ENCODE assay signal across 1 cellular context in the genomic region with DNA sequence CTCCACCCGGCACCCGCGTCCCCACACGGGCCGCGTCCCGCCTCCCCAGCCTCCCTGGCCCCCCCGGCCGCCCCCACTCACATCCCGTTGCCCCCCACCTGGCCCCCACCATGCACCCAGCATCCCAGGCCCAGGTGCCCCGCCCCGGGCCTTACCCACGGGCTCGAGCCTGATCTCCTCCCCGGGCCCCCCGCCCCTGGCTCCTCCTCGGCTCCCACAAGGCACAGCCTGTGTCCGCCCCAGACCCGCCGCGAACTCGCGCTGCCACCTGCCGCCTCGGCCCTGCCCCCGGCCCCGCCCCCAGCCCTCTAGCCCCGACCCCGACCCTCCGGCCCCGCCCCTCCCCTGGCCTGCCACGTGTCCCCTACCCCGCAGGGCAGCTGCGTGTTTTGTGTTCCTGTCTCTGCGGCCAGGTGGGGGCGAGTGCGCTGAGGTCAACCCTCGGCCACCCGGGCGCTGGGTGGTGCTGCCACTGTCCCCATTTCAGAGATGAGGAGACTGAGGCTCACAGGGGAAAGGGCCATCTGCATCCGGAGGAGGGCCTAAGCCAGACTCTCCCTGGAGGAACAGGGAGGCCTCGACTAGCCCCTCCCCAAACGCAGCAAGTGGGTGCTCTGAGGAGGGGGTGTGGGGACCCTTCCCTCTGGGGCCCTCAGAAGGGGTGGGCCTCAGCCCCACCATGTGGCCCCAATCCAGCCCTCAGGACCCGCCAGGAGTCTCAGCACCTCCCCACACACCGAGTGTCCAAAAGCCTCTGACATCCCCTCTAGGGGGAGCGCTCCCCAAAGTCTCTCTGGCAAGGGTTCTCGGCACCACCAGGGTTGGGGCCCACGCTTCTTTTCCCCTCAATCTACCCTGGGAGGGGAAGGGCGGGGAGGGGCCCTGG.
TF ChIP-seq lines count a peak whose summit lies in the region.

No MANE protein-coding gene starts in this region.

TF ChIP-seq in HepG2, 621 proteins besides CTCF, POLR2A, EP300 and RAD21 (continued from another document and continues in another):
- TF ChIP-seq FOXK1 (CRISPR knock-in tag; IDR thresholded peaks at IDR 0.05; ENCODE audit: borderline replicate concordance, low read depth) (no peak), SOX6 (IDR thresholded peaks at IDR 0.05) (no peak), SOX6 (CRISPR knock-in tag; IDR thresholded peaks at IDR 0.05) (no peak), RFXAP (CRISPR knock-in tag; IDR thresholded peaks at IDR 0.05; ENCODE audit: borderline replicate concordance) (no peak), ZNF451 (CRISPR knock-in tag; IDR thresholded peaks at IDR 0.05) (no peak), ZBTB21 (CRISPR knock-in tag; IDR thresholded peaks at IDR 0.05) (no peak), KDM5A (IDR thresholded peaks at IDR 0.05; ENCODE audit: borderline replicate concordance, low read length) (no peak), MTA3 (CRISPR knock-in tag; IDR thresholded peaks at IDR 0.05) (no peak), PHF20 (CRISPR knock-in tag; IDR thresholded peaks at IDR 0.05) (no peak), ZNF549 (CRISPR knock-in tag; IDR thresholded peaks at IDR 0.05) (no peak), ZNF331 (CRISPR knock-in tag; IDR thresholded peaks at IDR 0.05) (0 out of 2 replicates have a peak, but pooled peaks have one; percentile 26), ZNF781 (CRISPR knock-in tag; IDR thresholded peaks at IDR 0.05; ENCODE audit: borderline replicate concordance, not compliant biosample characterization) (no peak), EHMT2 (IDR thresholded peaks at IDR 0.05; ENCODE audit: borderline replicate concordance, low read depth, low read length) (no peak), CREB1 (IDR thresholded peaks at IDR 0.05) (no peak), CREB1 (CRISPR knock-in tag; IDR thresholded peaks at IDR 0.05) (no peak), ZNF329 (CRISPR knock-in tag; IDR thresholded peaks at IDR 0.05; ENCODE audit: low read depth) (no peak), ZNF557 (CRISPR knock-in tag; IDR thresholded peaks at IDR 0.05) (no peak), ISX (CRISPR knock-in tag; conservative IDR thresholded peaks at IDR 0.05) (no peak), ZFYVE20 (CRISPR knock-in tag; IDR thresholded peaks at IDR 0.05; ENCODE audit: borderline replicate concordance, low read depth) (no peak), ZNF577 (CRISPR knock-in tag; IDR thresholded peaks at IDR 0.05; ENCODE audit: borderline replicate concordance, low read depth) (no peak), ZNF160 (CRISPR knock-in tag; IDR thresholded peaks at IDR 0.05) (no peak), XBP1 (CRISPR knock-in tag; IDR thresholded peaks at IDR 0.05) (no peak), ZNF496 (CRISPR knock-in tag; IDR thresholded peaks at IDR 0.05; ENCODE audit: insufficient replicate concordance) (no peak), GABPA (IDR thresholded peaks at IDR 0.05; ENCODE audit: low read depth, low read length) (no peak), GABPA (CRISPR knock-in tag; IDR thresholded peaks at IDR 0.05; ENCODE audit: low read depth) (no peak), SMARCC2 (IDR thresholded peaks at IDR 0.05) (no peak), ZFP1 (CRISPR knock-in tag; IDR thresholded peaks at IDR 0.05) (no peak), NR2F2 (IDR thresholded peaks at IDR 0.05; ENCODE audit: borderline replicate concordance, low read depth) (no peak), ZNF780A (CRISPR knock-in tag; IDR thresholded peaks at IDR 0.05) (no peak), MYNN (CRISPR knock-in tag; IDR thresholded peaks at IDR 0.05; ENCODE audit: low read depth) (no peak), IKZF4 (CRISPR knock-in tag; IDR thresholded peaks at IDR 0.05; ENCODE audit: borderline replicate concordance, low read depth, not compliant biosample characterization) (no peak), ZNF674 (CRISPR knock-in tag; IDR thresholded peaks at IDR 0.05; ENCODE audit: low read depth) (no peak), SIX4 (CRISPR knock-in tag; IDR thresholded peaks at IDR 0.05) (no peak), SNRNP70 (IDR thresholded peaks at IDR 0.05; ENCODE audit: low read depth, low read length) (no peak), ZNF709 (CRISPR knock-in tag; IDR thresholded peaks at IDR 0.05) (no peak), HDAC1 (CRISPR knock-in tag; IDR thresholded peaks at IDR 0.05) (no peak), ZNF20 (CRISPR knock-in tag; IDR thresholded peaks at IDR 0.05) (no peak), CEBPB (IDR thresholded peaks at IDR 0.05; ENCODE audit: borderline replicate concordance, low read depth, low read length) (no peak), ZNF552 (CRISPR knock-in tag; IDR thresholded peaks at IDR 0.05; ENCODE audit: borderline replicate concordance) (no peak), HNF4G (IDR thresholded peaks at IDR 0.05; ENCODE audit: borderline replicate concordance, low read depth, low read length) (no peak), HNF4G (CRISPR knock-in tag; IDR thresholded peaks at IDR 0.05; ENCODE audit: borderline replicate concordance, low read depth) (no peak), SIN3B (IDR thresholded peaks at IDR 0.05; ENCODE audit: low read length) (no peak), ZNF484 (CRISPR knock-in tag; IDR thresholded peaks at IDR 0.05; ENCODE audit: borderline replicate concordance, low read depth) (no peak), ZSCAN9 (CRISPR knock-in tag; IDR thresholded peaks at IDR 0.05; ENCODE audit: borderline replicate concordance) (no peak), SMAD1 (CRISPR knock-in tag; IDR thresholded peaks at IDR 0.05; ENCODE audit: borderline replicate concordance, low read depth) (no peak), TRIM24 (CRISPR knock-in tag; IDR thresholded peaks at IDR 0.05) (no peak), TEAD2 (CRISPR knock-in tag; IDR thresholded peaks at IDR 0.05) (no peak), STAG1 (CRISPR knock-in tag; IDR thresholded peaks at IDR 0.05) (no peak), SETDB1 (CRISPR knock-in tag; IDR thresholded peaks at IDR 0.05; ENCODE audit: borderline replicate concordance) (no peak), DR1 (CRISPR knock-in tag; IDR thresholded peaks at IDR 0.05) (no peak), MYC (CRISPR knock-in tag; IDR thresholded peaks at IDR 0.05; ENCODE audit: borderline replicate concordance) (peak; percentile 79; the same call in 1 of the 2 replicates), HNRNPK (IDR thresholded peaks at IDR 0.05; ENCODE audit: low read depth, low read length, poor library complexity, severe bottlenecking) (no peak), RXRA (CRISPR knock-in tag; IDR thresholded peaks at IDR 0.05) (peak; percentile 88), ZNF383 (CRISPR knock-in tag; IDR thresholded peaks at IDR 0.05; ENCODE audit: borderline replicate concordance) (no peak)
- TF ChIP-seq, protein P1, sequence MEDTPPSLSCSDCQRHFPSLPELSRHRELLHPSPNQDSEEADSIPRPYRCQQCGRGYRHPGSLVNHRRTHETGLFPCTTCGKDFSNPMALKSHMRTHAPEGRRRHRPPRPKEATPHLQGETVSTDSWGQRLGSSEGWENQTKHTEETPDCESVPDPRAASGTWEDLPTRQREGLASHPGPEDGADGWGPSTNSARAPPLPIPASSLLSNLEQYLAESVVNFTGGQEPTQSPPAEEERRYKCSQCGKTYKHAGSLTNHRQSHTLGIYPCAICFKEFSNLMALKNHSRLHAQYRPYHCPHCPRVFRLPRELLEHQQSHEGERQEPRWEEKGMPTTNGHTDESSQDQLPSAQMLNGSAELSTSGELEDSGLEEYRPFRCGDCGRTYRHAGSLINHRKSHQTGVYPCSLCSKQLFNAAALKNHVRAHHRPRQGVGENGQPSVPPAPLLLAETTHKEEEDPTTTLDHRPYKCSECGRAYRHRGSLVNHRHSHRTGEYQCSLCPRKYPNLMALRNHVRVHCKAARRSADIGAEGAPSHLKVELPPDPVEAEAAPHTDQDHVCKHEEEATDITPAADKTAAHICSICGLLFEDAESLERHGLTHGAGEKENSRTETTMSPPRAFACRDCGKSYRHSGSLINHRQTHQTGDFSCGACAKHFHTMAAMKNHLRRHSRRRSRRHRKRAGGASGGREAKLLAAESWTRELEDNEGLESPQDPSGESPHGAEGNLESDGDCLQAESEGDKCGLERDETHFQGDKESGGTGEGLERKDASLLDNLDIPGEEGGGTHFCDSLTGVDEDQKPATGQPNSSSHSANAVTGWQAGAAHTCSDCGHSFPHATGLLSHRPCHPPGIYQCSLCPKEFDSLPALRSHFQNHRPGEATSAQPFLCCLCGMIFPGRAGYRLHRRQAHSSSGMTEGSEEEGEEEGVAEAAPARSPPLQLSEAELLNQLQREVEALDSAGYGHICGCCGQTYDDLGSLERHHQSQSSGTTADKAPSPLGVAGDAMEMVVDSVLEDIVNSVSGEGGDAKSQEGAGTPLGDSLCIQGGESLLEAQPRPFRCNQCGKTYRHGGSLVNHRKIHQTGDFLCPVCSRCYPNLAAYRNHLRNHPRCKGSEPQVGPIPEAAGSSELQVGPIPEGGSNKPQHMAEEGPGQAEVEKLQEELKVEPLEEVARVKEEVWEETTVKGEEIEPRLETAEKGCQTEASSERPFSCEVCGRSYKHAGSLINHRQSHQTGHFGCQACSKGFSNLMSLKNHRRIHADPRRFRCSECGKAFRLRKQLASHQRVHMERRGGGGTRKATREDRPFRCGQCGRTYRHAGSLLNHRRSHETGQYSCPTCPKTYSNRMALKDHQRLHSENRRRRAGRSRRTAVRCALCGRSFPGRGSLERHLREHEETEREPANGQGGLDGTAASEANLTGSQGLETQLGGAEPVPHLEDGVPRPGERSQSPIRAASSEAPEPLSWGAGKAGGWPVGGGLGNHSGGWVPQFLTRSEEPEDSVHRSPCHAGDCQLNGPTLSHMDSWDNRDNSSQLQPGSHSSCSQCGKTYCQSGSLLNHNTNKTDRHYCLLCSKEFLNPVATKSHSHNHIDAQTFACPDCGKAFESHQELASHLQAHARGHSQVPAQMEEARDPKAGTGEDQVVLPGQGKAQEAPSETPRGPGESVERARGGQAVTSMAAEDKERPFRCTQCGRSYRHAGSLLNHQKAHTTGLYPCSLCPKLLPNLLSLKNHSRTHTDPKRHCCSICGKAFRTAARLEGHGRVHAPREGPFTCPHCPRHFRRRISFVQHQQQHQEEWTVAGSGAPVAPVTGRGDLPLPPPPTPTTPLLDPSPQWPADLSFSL (CRISPR knock-in tag; IDR thresholded peaks at IDR 0.05), result no peak
- TF ChIP-seq, protein P2, sequence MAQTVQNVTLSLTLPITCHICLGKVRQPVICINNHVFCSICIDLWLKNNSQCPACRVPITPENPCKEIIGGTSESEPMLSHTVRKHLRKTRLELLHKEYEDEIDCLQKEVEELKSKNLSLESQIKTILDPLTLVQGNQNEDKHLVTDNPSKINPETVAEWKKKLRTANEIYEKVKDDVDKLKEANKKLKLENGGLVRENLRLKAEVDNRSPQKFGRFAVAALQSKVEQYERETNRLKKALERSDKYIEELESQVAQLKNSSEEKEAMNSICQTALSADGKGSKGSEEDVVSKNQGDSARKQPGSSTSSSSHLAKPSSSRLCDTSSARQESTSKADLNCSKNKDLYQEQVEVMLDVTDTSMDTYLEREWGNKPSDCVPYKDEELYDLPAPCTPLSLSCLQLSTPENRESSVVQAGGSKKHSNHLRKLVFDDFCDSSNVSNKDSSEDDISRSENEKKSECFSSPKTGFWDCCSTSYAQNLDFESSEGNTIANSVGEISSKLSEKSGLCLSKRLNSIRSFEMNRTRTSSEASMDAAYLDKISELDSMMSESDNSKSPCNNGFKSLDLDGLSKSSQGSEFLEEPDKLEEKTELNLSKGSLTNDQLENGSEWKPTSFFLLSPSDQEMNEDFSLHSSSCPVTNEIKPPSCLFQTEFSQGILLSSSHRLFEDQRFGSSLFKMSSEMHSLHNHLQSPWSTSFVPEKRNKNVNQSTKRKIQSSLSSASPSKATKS (CRISPR knock-in tag; IDR thresholded peaks at IDR 0.05), result no peak
- TF ChIP-seq, protein P3, sequence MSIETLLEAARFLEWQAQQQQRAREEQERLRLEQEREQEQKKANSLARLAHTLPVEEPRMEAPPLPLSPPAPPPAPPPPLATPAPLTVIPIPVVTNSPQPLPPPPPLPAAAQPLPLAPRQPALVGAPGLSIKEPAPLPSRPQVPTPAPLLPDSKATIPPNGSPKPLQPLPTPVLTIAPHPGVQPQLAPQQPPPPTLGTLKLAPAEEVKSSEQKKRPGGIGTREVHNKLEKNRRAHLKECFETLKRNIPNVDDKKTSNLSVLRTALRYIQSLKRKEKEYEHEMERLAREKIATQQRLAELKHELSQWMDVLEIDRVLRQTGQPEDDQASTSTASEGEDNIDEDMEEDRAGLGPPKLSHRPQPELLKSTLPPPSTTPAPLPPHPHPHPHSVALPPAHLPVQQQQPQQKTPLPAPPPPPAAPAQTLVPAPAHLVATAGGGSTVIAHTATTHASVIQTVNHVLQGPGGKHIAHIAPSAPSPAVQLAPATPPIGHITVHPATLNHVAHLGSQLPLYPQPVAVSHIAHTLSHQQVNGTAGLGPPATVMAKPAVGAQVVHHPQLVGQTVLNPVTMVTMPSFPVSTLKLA (IDR thresholded peaks at IDR 0.05), result no peak
- TF ChIP-seq, protein P4, sequence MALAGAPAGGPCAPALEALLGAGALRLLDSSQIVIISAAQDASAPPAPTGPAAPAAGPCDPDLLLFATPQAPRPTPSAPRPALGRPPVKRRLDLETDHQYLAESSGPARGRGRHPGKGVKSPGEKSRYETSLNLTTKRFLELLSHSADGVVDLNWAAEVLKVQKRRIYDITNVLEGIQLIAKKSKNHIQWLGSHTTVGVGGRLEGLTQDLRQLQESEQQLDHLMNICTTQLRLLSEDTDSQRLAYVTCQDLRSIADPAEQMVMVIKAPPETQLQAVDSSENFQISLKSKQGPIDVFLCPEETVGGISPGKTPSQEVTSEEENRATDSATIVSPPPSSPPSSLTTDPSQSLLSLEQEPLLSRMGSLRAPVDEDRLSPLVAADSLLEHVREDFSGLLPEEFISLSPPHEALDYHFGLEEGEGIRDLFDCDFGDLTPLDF (CRISPR knock-in tag; IDR thresholded peaks at IDR 0.05), result no peak
- TF ChIP-seq, protein P5, sequence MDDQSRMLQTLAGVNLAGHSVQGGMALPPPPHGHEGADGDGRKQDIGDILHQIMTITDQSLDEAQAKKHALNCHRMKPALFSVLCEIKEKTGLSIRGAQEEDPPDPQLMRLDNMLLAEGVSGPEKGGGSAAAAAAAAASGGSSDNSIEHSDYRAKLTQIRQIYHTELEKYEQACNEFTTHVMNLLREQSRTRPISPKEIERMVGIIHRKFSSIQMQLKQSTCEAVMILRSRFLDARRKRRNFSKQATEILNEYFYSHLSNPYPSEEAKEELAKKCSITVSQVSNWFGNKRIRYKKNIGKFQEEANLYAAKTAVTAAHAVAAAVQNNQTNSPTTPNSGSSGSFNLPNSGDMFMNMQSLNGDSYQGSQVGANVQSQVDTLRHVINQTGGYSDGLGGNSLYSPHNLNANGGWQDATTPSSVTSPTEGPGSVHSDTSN (CRISPR knock-in tag; IDR thresholded peaks at IDR 0.05; ENCODE audit: borderline replicate concordance), result no peak
- TF ChIP-seq, protein P6, sequence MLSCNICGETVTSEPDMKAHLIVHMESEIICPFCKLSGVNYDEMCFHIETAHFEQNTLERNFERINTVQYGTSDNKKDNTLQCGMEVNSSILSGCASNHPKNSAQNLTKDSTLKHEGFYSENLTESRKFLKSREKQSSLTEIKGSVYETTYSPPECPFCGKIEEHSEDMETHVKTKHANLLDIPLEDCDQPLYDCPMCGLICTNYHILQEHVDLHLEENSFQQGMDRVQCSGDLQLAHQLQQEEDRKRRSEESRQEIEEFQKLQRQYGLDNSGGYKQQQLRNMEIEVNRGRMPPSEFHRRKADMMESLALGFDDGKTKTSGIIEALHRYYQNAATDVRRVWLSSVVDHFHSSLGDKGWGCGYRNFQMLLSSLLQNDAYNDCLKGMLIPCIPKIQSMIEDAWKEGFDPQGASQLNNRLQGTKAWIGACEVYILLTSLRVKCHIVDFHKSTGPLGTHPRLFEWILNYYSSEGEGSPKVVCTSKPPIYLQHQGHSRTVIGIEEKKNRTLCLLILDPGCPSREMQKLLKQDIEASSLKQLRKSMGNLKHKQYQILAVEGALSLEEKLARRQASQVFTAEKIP (CRISPR knock-in tag; IDR thresholded peaks at IDR 0.05; ENCODE audit: borderline replicate concordance), result no peak
